In the genomic region with DNA sequence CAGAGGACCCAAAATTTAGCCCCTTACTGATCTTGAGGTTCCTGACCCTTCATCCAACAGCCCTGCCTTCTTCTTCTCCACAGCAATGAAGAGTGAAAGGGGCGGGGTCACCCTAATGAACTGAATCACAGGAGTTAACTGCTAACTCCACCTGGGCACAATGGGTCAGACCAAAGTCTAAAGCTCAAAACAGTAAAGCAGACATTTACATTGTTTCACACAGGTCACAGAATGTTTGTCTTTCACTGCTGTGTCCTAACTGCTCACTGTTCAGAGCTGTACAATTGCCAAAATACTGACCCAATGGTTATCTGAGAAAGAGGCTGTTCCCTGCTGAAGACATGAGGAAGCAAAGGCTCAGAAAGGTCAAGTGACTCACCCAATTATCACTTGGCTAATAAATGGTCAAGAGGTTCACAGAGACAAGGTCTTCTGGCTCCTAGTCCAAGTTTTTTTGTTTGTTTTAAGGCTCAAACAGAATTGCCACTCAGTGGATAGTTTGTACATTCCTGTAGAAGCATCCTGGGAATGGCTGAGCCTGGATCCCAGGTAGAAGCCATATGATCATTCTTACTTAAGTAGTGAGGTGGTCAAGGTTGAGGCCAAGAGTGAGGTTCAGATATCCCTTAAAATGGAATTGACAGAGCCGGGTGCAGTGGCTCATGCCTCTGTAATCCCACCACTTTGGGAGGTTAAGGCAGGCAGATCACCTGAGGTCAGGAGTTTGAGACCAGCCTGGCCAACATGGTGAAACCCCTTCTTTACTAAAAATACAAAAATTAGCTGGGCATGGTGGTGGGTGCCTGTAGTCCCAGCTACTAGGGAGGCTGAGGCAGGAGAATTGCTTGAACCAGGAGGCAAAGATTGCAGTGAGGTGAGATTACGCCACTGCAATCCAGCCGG, we compare ENCODE assay signal across 1 cellular context.
TF ChIP-seq lines count a peak whose summit lies in the region.

No MANE protein-coding gene starts in this region.

TF ChIP-seq in A549, 52 proteins besides CTCF, POLR2A, EP300 and RAD21 (continued from another document):
- TF ChIP-seq, protein P1, sequence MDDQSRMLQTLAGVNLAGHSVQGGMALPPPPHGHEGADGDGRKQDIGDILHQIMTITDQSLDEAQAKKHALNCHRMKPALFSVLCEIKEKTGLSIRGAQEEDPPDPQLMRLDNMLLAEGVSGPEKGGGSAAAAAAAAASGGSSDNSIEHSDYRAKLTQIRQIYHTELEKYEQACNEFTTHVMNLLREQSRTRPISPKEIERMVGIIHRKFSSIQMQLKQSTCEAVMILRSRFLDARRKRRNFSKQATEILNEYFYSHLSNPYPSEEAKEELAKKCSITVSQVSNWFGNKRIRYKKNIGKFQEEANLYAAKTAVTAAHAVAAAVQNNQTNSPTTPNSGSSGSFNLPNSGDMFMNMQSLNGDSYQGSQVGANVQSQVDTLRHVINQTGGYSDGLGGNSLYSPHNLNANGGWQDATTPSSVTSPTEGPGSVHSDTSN (IDR thresholded peaks at IDR 0.05): peak; percentile 24; the same call in 1 of the 2 replicates
- TF ChIP-seq RNF2 (IDR thresholded peaks at IDR 0.05; ENCODE audit: borderline replicate concordance, low read depth) (no peak), JUN (IDR thresholded peaks at IDR 0.05) (peak in 1 of 2 experiments; percentile 56; a peak in 1 of 5 replicates), RCOR1 (IDR thresholded peaks at IDR 0.05; ENCODE audit: low read depth, low read length) (no peak), ZC3H11A (IDR thresholded peaks at IDR 0.05) (no peak), CEBPB (IDR thresholded peaks at IDR 0.05) (peak; percentile 27 to 74; a peak in 2 of 4 replicates), JUNB (IDR thresholded peaks at IDR 0.05) (peak; percentile 81)
- TF ChIP-seq, protein P2, sequence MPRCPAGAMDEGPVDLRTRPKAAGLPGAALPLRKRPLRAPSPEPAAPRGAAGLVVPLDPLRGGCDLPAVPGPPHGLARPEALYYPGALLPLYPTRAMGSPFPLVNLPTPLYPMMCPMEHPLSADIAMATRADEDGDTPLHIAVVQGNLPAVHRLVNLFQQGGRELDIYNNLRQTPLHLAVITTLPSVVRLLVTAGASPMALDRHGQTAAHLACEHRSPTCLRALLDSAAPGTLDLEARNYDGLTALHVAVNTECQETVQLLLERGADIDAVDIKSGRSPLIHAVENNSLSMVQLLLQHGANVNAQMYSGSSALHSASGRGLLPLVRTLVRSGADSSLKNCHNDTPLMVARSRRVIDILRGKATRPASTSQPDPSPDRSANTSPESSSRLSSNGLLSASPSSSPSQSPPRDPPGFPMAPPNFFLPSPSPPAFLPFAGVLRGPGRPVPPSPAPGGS (IDR thresholded peaks at IDR 0.05): peak; percentile 40; the same call in 1 of the 3 replicates
- TF ChIP-seq, protein P3, sequence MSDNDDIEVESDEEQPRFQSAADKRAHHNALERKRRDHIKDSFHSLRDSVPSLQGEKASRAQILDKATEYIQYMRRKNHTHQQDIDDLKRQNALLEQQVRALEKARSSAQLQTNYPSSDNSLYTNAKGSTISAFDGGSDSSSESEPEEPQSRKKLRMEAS (IDR thresholded peaks at IDR 0.05): peak; percentile 46
TF ChIP-seq in A549: peak in this region for 8.
